25 cellular contexts compared by ENCODE assay signal in the genomic region with DNA sequence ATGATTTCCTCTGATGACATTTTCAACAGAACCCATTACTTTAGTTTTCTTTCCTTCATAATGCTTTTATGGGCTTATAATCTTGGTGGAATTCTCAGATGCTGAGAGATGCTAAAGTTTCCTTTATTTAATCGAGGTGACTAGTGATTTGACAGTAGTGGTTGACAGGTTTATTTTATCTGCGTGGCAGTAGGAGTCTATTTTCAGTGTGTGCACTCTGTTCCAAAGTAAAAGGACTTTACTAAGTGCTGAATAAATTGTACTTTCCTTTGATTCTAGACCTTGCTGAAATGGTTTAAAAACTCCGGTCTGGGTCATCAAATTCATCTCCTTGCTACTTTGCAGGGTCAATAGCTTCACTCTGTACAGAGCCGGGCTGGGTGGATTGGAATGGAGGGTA.
"Had no signal": no experiment of that assay in that cellular context is flagged by ENCODE, and none has a peak within 500 bp of the region (broad histone marks: within the 10 kb centered on the region; RNA-seq: fewer than 3 reads in every experiment).

No MANE protein-coding gene starts in this region.

- H3K4me1 Mint-ChIP-seq: activated T-helper 17 cell treated with anti-CD3 and anti-CD28 coated beads, Interleukin-2, amount 50 U/mL, for 72 hours had no signal

- H3K9me3 Mint-ChIP-seq: activated CD8-positive, alpha-beta T cell treated with anti-CD3 and anti-CD28 coated beads for 36 hours; activated T-helper 17 cell treated with anti-CD3 and anti-CD28 coated beads, Interleukin-2, amount 50 U/mL, for 72 hours; dendritic cell treated with granulocyte-macrophage colony-stimulating factor and Interleukin-4, amounts not matched to agents 40 ng/mL and 50 ng/mL, for 4 days; endodermal cell had no signal

- H3K27me3 Mint-ChIP-seq: dendritic cell treated with granulocyte-macrophage colony-stimulating factor and Interleukin-4, amounts not matched to agents 40 ng/mL and 50 ng/mL, for 4 days had no signal

- H3K27ac ChIP-seq: brain microvascular endothelial cell, coronary artery, dorsolateral prefrontal cortex, VCaP had no signal

- H3K4me3 Mint-ChIP-seq: activated CD8-positive, alpha-beta T cell treated with anti-CD3 and anti-CD28 coated beads for 36 hours; activated naive CD8-positive, alpha-beta T cell; activated T-cell treated with anti-CD3 and anti-CD28 coated beads, Interleukin-2, amount 50 U/mL, for 4 hours; activated T-helper 17 cell treated with anti-CD3 and anti-CD28 coated beads, Interleukin-2, amount 50 U/mL, for 72 hours; dendritic cell treated with granulocyte-macrophage colony-stimulating factor and Interleukin-4, amounts not matched to agents 40 ng/mL and 50 ng/mL, for 4 days; endodermal cell; WTC11 had no signal

- ATAC-seq: activated CD8-positive, alpha-beta T cell treated with anti-CD3 and anti-CD28 coated beads for 36 hours; activated T-cell treated with anti-CD3 and anti-CD28 coated beads, Interleukin-2, amount 50 U/mL, for 4 hours; activated T-helper 17 cell treated with anti-CD3 and anti-CD28 coated beads, Interleukin-2, amount 50 U/mL, for 72 hours; esophagus mucosa; WTC11 had no signal

- H3K4me3 ChIP-seq: coronary artery, dorsolateral prefrontal cortex had no signal

- DNase-seq: activated CD4-positive, alpha-beta T cell treated with anti-CD3 and anti-CD28 coated beads for 48 hours; activated CD4-positive, alpha-beta T cell treated with anti-CD3 and anti-CD28 coated beads, Interleukin-2, amount 50 U/mL, for 1 hour; activated CD4-positive, alpha-beta T cell treated with anti-CD3 and anti-CD28 coated beads, Interleukin-2, amount 50 U/mL, for 48 hours; activated CD8-positive, alpha-beta memory T cell treated with anti-CD3 and anti-CD28 coated beads for 24 hours; activated CD8-positive, alpha-beta T cell treated with anti-CD3 and anti-CD28 coated beads for 36 hours; activated effector memory CD4-positive, alpha-beta T cell treated with Interleukin-2 at 50 U/mL for 16 hours; activated gamma-delta T cell treated with Interleukin-2 at 50 U/mL for 16 hours; activated naive CD4-positive, alpha-beta T cell treated with anti-CD3 and anti-CD28 coated beads, Interleukin-2, amount 50 U/mL, for 16 hours; activated naive CD4-positive, alpha-beta T cell treated with Interleukin-2 at 50 U/mL for 16 hours; activated T-cell treated with anti-CD3 and anti-CD28 coated beads, Interleukin-2, amount 50 U/mL, for 4 hours; amniotic stem cell; brain microvascular endothelial cell; central memory CD4-positive, alpha-beta T cell; cerebellar nuclear complex; dorsolateral prefrontal cortex; effector memory CD4-positive, alpha-beta T cell; endodermal cell; T-helper 2 cell had no signal

- H3K27ac Mint-ChIP-seq: activated CD8-positive, alpha-beta T cell treated with anti-CD3 and anti-CD28 coated beads for 36 hours; activated naive CD8-positive, alpha-beta T cell; activated T-helper 17 cell treated with anti-CD3 and anti-CD28 coated beads, Interleukin-2, amount 50 U/mL, for 72 hours; dendritic cell treated with granulocyte-macrophage colony-stimulating factor and Interleukin-4, amounts not matched to agents 40 ng/mL and 50 ng/mL, for 4 days; endodermal cell; WTC11 had no signal

- H3K27me3 ChIP-seq: brain microvascular endothelial cell had no signal

- H3K36me3 ChIP-seq: brain microvascular endothelial cell had no signal
